In the genomic region with DNA sequence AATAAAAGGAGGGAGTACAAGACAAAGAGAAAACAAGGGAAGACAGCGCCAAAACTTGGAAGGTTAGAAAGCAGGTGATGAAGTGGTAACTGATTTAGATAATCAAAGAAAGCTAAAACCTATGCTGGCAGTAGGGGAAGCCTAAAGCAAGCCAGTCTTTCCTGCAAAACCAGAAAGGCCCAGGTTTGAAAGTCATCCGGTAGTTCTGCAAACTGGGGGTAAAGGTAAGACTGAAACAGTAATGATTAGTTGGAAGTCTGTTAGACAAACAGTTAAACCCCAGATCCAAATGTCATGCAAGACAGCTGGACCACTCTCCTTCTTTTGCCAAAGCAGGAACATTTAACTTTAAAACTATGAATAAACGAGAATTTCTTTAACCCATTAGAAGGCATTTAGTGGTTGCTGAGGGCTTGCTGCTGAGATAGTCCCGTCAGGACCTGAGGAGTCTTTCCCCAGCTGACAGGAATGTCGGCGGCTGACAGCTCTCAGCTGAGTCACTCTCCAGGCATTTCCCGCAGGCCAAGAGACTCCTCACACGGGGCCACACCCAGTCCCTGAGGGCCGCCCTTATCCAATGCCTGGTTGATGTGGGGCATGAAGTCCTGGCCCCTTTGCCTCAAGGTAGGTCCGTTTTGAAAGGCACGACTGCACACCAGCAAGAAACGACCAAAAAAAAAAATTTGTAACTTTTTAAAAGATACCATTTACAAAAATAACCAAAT, we compare ENCODE assay signal across 8 cellular contexts. TPM values are rescaled to one million over a fixed set of nuclear protein-coding genes. Genes with fewer than 3 reads are reported as not detected.
DNase-seq lines count a peak whose midpoint lies in the region; ATAC-seq, FAIRE-seq and TF ChIP-seq lines count a peak whose summit lies in the region.
"Had no signal": no experiment of that assay in that cellular context is flagged by ENCODE, and none has a peak within 500 bp of the region (broad histone marks: within the 10 kb centered on the region; RNA-seq: fewer than 3 reads in every experiment).

No MANE protein-coding gene starts in this region.

- no peaks in the 10 kb centered on the region for H3K27me3 ChIP-seq in astrocyte (ENCODE audit: insufficient read depth, low read length)
- H3K27me3 ChIP-seq in tibial artery = no peaks in the 10 kb centered on the region
- H3K27me3 ChIP-seq in CD8-positive, alpha-beta memory T cell (ENCODE audit: insufficient read depth, low read length, poor library complexity, severe bottlenecking) = no peaks in the 10 kb centered on the region

- H4K20me1 ChIP-seq in astrocyte (ENCODE audit: insufficient read depth, low read length) = no peaks in the 10 kb centered on the region

- peak; percentile 91 for FAIRE-seq in astrocyte (lab: Jason Lieb, UNC)

- no peaks in the 10 kb centered on the region for H3K79me2 ChIP-seq in astrocyte (ENCODE audit: insufficient read depth, low read length)

- H2AFZ ChIP-seq in astrocyte (ENCODE audit: low read depth, low read length) = no peak overlapping the region

- no peaks in the 10 kb centered on the region for H3K9me3 Mint-ChIP-seq in astrocyte (ENCODE audit: unreplicated experiment)
- H3K9me3 Mint-ChIP-seq in CD8-positive, alpha-beta memory T cell = peaks cover 0 to 2% (median 0%) of the 10 kb centered on the region in 5 donors

- ATAC-seq in HG02588 (IDR thresholded peaks at IDR 0.05; ENCODE audit: unreplicated experiment) (no peak), HG03095 (IDR thresholded peaks at IDR 0.05; ENCODE audit: unreplicated experiment) (no peak)

- H3K4me3 ChIP-seq in astrocyte (ENCODE audit: insufficient read depth, low read depth, low read length) (no peak overlapping the region), tibial artery (no peak overlapping the region)
- H3K4me3 ChIP-seq in CD8-positive, alpha-beta memory T cell (ENCODE audit: low read length) = no peak overlapping the region

- intact Hi-C loops in tibial artery (cut with DNase I; ENCODE audit: low total_unique reads) = no loop called here

- H3K27ac ChIP-seq in astrocyte (ENCODE audit: low read depth, low read length) (peak overlapping the region; percentile 60), tibial artery (peak overlapping the region; percentile 38 to 57)
- no peak overlapping the region for H3K27ac ChIP-seq in CD8-positive, alpha-beta memory T cell (ENCODE audit: low read depth, low read length)

- CTCF ChIA-PET in CD8-positive, alpha-beta memory T cell (lab: Charles Lee) = no interaction called here

- peak; percentile 100 for DNase-seq in HS-5 (ENCODE audit: low read depth)
- DNase-seq in astrocyte (ENCODE audit: low read depth) = peak; percentile 83
- peak; percentile 25 for DNase-seq in iPS DF 19.7 (ENCODE audit: low read depth, low spot score)
- peak; percentile 67 to 76 for DNase-seq in tibial artery
- no peak for DNase-seq in CD8-positive, alpha-beta memory T cell
- DNase-seq: activated CD4-positive, alpha-beta T cell treated with anti-CD3 and anti-CD28 coated beads for 4 hours had no signal

- no peak for TF ChIP-seq CTCF in astrocyte (IDR thresholded peaks at IDR 0.05; ENCODE audit: insufficient read depth, low read depth, low read length)
- no peak for TF ChIP-seq CTCF in tibial artery (IDR thresholded peaks at IDR 0.05)

- no peaks in the 10 kb centered on the region for H3K27me3 Mint-ChIP-seq in astrocyte (ENCODE audit: low read depth, unreplicated experiment)
- peaks cover 7 to 23% of the 10 kb centered on the region in 2 donors for H3K27me3 Mint-ChIP-seq in CD8-positive, alpha-beta memory T cell

- no peaks in the 10 kb centered on the region for H3K9me3 ChIP-seq in astrocyte (ENCODE audit: insufficient read depth, low read depth, low read length)
- no peaks in the 10 kb centered on the region for H3K9me3 ChIP-seq in tibial artery
- H3K9me3 ChIP-seq in CD8-positive, alpha-beta memory T cell (ENCODE audit: low read length) = no peaks in the 10 kb centered on the region

- H3K9ac ChIP-seq in astrocyte (ENCODE audit: low read length) = peak overlapping the region; percentile 54

- no peaks in the 10 kb centered on the region for H3K36me3 ChIP-seq in astrocyte (ENCODE audit: insufficient read depth, low read length)
- H3K36me3 ChIP-seq in tibial artery = no peaks in the 10 kb centered on the region
- H3K36me3 ChIP-seq in CD8-positive, alpha-beta memory T cell (ENCODE audit: insufficient read depth, low read length) = no peaks in the 10 kb centered on the region

- H3K27ac Mint-ChIP-seq in astrocyte (ENCODE audit: unreplicated experiment) = peak overlapping the region; percentile 75
- H3K27ac Mint-ChIP-seq in CD8-positive, alpha-beta memory T cell = no peak overlapping the region

- peaks cover 21% of the 10 kb centered on the region for H3K4me1 ChIP-seq in astrocyte (ENCODE audit: insufficient read depth, low read length)
- H3K4me1 ChIP-seq in tibial artery = peaks cover 0 to 21% (median 7%) of the 10 kb centered on the region in 4 donors
- H3K4me1 ChIP-seq in CD8-positive, alpha-beta memory T cell (ENCODE audit: insufficient read depth, low read length) = no peaks in the 10 kb centered on the region

- H3K4me3 Mint-ChIP-seq in astrocyte (ENCODE audit: unreplicated experiment) = no peak overlapping the region
- H3K4me3 Mint-ChIP-seq in CD8-positive, alpha-beta memory T cell = no peak overlapping the region

- H3K36me3 Mint-ChIP-seq in astrocyte (ENCODE audit: low read depth, unreplicated experiment) = no peaks in the 10 kb centered on the region
- no peaks in the 10 kb centered on the region for H3K36me3 Mint-ChIP-seq in CD8-positive, alpha-beta memory T cell

- peak overlapping the region; percentile 69 for H3K4me2 ChIP-seq in astrocyte (ENCODE audit: low read length)

- H3K4me1 Mint-ChIP-seq in astrocyte (ENCODE audit: low read depth, unreplicated experiment) = peaks cover 16% of the 10 kb centered on the region
- no peaks in the 10 kb centered on the region for H3K4me1 Mint-ChIP-seq in CD8-positive, alpha-beta memory T cell

- POLR2A ChIA-PET in CD8-positive, alpha-beta memory T cell (lab: Charles Lee) = no interaction called here

RNA-seq across cellular contexts. Expression of gene CFAP300, which starts 36.3 kb away (rescaled TPM):
- total RNA-seq in astrocyte = 0.64 and 0.65 TPM in 2 replicates
- total RNA-seq in CD8-positive, alpha-beta memory T cell = not detected
- polyA plus RNA-seq in CD8-positive, alpha-beta memory T cell = not detected

Comparison
In these comparisons a context has a peak if more than half of its experiments do, and no peak if none do; other contexts are left out.
1. DNase-seq: peak in HS-5 (single experiment), astrocyte (single experiment), iPS DF 19.7 (single experiment) and tibial artery (2 of 2); none in CD8-positive, alpha-beta memory T cell (0 of 5).